Comparison of ENCODE assay signal across 1 cellular context in genomic region chr17:72518810-72519597, GRCh38.
TF ChIP-seq lines count a peak whose summit lies in the region.

No MANE protein-coding gene starts in this region.

TF ChIP-seq in HepG2, 621 proteins besides CTCF, POLR2A, EP300 and RAD21 (continued from another document and continues in another):
- TF ChIP-seq, protein P1, sequence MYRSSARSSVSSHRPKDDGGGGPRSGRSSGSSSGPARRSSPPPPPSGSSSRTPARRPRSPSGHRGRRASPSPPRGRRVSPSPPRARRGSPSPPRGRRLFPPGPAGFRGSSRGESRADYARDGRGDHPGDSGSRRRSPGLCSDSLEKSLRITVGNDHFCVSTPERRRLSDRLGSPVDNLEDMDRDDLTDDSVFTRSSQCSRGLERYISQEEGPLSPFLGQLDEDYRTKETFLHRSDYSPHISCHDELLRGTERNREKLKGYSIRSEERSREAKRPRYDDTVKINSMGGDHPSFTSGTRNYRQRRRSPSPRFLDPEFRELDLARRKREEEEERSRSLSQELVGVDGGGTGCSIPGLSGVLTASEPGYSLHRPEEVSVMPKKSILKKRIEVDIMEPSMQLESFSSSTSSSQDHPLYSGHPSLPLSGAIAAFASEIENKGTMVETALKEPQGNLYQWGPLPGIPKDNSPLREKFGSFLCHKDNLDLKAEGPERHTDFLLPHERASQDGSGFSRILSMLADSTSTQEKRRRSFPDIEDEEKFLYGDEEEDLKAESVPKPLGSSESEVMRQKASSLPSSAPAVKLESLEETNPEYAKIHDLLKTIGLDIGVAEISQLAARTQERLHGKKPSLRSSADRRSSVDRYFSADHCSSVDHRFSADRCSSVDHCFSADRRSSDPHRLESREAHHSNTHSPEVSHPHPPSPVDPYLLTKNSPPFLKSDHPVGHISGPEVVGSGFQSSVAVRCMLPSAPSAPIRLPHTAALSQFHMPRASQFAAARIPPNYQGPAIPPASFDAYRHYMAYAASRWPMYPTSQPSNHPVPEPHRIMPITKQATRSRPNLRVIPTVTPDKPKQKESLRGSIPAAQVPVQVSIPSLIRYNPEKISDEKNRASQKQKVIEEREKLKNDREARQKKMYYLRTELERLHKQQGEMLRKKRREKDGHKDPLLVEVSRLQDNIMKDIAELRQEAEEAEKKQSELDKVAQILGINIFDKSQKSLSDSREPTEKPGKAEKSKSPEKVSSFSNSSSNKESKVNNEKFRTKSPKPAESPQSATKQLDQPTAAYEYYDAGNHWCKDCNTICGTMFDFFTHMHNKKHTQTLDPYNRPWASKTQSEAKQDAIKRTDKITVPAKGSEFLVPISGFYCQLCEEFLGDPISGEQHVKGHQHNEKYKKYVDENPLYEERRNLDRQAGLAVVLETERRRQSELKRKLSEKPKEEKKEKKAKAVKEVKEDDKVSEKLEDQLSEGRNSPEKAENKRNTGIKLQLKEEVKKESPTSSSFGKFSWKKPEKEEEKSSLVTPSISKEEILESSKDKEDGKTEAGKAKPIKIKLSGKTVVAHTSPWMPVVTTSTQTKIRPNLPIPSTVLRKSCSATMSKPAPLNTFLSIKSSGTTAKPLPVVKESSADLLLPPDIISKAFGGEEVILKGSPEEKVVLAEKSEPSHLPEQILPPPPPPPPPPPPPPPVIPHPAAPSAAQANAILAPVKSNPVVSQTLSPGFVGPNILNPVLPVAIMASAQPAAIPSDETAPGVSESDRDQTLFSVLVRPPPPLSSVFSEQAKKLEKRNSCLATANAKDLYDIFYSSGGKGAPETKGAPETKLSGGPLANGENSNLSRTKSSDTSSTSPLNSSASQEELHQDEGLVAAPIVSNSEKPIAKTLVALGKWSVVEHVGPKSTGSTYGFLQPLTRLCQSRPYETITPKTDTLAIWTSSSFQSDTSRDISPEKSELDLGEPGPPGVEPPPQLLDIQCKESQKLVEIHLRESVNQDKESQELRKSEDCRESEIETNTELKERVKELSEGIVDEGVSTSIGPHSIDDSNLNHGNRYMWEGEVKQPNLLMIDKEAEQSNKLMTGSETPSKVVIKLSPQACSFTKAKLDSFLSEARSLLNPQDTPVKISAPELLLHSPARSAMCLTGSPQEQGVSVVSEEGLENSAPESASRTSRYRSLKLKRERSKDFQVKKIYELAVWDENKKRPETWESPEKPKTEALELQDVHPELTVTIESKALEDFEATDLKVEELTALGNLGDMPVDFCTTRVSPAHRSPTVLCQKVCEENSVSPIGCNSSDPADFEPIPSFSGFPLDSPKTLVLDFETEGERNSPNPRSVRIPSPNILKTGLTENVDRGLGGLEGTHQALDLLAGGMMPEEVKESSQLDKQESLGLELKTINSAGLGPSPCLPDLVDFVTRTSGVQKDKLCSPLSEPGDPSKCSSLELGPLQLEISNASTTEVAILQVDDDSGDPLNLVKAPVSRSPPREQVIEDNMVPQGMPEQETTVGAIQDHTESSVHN (CRISPR knock-in tag; IDR thresholded peaks at IDR 0.05): no peak
- peak; percentile 73; the same call in 1 of the 2 replicates for TF ChIP-seq ZNF614 (CRISPR knock-in tag; IDR thresholded peaks at IDR 0.05; ENCODE audit: borderline replicate concordance)
- 0 out of 2 replicates have a peak, but pooled peaks have one; percentile 26 for TF ChIP-seq ZNF263 (CRISPR knock-in tag; IDR thresholded peaks at IDR 0.05)
- 0 out of 2 replicates have a peak, but pooled peaks have one; percentile 20 for TF ChIP-seq SP4 (CRISPR knock-in tag; IDR thresholded peaks at IDR 0.05)
- peak; percentile 90 for TF ChIP-seq ZNF878 (CRISPR knock-in tag; IDR thresholded peaks at IDR 0.05)
- TF ChIP-seq NR2F1 (CRISPR knock-in tag; IDR thresholded peaks at IDR 0.05): no peak
- TF ChIP-seq HOXD1 (CRISPR knock-in tag; IDR thresholded peaks at IDR 0.05): peak; percentile 85; the same call in 1 of the 2 replicates
- TF ChIP-seq TSC22D2 (CRISPR knock-in tag; IDR thresholded peaks at IDR 0.05; ENCODE audit: borderline replicate concordance): peak; percentile 73; the same call in 1 of the 2 replicates
- TF ChIP-seq ZNF446 (CRISPR knock-in tag; IDR thresholded peaks at IDR 0.05): no peak
- TF ChIP-seq ZFP91 (CRISPR knock-in tag; IDR thresholded peaks at IDR 0.05; ENCODE audit: borderline replicate concordance): peak; percentile 65
- TF ChIP-seq RORA (CRISPR knock-in tag; IDR thresholded peaks at IDR 0.05): no peak
- no peak for TF ChIP-seq KDM4B (CRISPR knock-in tag; IDR thresholded peaks at IDR 0.05)
- TF ChIP-seq ZNF331 (CRISPR knock-in tag; IDR thresholded peaks at IDR 0.05): peak; percentile 68
- TF ChIP-seq ZFAT (CRISPR knock-in tag; conservative IDR thresholded peaks at IDR 0.05): no peak
- peak; percentile 76; the same call in 1 of the 2 replicates for TF ChIP-seq THAP11 (CRISPR knock-in tag; IDR thresholded peaks at IDR 0.05)
- TF ChIP-seq TRIM22 (IDR thresholded peaks at IDR 0.05): no peak
- TF ChIP-seq ZNF337 (CRISPR knock-in tag; IDR thresholded peaks at IDR 0.05; ENCODE audit: borderline replicate concordance, low read depth): no peak
- 0 out of 2 replicates have a peak, but pooled peaks have one; percentile 76 for TF ChIP-seq MAZ (IDR thresholded peaks at IDR 0.05; ENCODE audit: borderline replicate concordance, low read depth, low read length)
- TF ChIP-seq MAZ (CRISPR knock-in tag; IDR thresholded peaks at IDR 0.05; ENCODE audit: low read depth): peak; percentile 31; the same call in 1 of the 2 replicates
- TF ChIP-seq MTA3 (CRISPR knock-in tag; IDR thresholded peaks at IDR 0.05): no peak
- no peak for TF ChIP-seq PCBP2 (optimal IDR thresholded peaks at IDR 0.05; ENCODE audit: low read depth, low read length, poor library complexity, severe bottlenecking)
- TF ChIP-seq, protein P2, sequence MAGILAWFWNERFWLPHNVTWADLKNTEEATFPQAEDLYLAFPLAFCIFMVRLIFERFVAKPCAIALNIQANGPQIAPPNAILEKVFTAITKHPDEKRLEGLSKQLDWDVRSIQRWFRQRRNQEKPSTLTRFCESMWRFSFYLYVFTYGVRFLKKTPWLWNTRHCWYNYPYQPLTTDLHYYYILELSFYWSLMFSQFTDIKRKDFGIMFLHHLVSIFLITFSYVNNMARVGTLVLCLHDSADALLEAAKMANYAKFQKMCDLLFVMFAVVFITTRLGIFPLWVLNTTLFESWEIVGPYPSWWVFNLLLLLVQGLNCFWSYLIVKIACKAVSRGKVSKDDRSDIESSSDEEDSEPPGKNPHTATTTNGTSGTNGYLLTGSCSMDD (CRISPR knock-in tag; IDR thresholded peaks at IDR 0.05): no peak
- peak; percentile 38; the same call in 1 of the 2 replicates for TF ChIP-seq NFKBIZ (CRISPR knock-in tag; IDR thresholded peaks at IDR 0.05)
- no peak for TF ChIP-seq ZSCAN22 (CRISPR knock-in tag; IDR thresholded peaks at IDR 0.05)
- no peak for TF ChIP-seq CBX1 (IDR thresholded peaks at IDR 0.05; ENCODE audit: low read depth)
- TF ChIP-seq ZNF235 (CRISPR knock-in tag; IDR thresholded peaks at IDR 0.05; ENCODE audit: borderline replicate concordance): no peak
- TF ChIP-seq PCBP1 (IDR thresholded peaks at IDR 0.05; ENCODE audit: borderline replicate concordance, low read depth, low read length): no peak
- TF ChIP-seq ATF3 (CRISPR knock-in tag; IDR thresholded peaks at IDR 0.05): no peak
- 0 out of 4 replicates have a peak, but pooled peaks of 1 of the 2 experiments have one; percentile 45 for TF ChIP-seq HMGXB4 (CRISPR knock-in tag; IDR thresholded peaks at IDR 0.05; ENCODE audit: borderline replicate concordance in 1 of 2, low read depth in 1 of 2)
- TF ChIP-seq ZNF644 (CRISPR knock-in tag; IDR thresholded peaks at IDR 0.05; ENCODE audit: low read depth): peak; percentile 39; the same call in 1 of the 2 replicates
- TF ChIP-seq ZHX2 (IDR thresholded peaks at IDR 0.05; ENCODE audit: low read depth): peak; percentile 25; the same call in 1 of the 2 replicates
- TF ChIP-seq ZHX2 (CRISPR knock-in tag; IDR thresholded peaks at IDR 0.05; ENCODE audit: borderline replicate concordance): no peak
